ENCODE assay signal across 8 cellular contexts in genomic region chr5:176536132-176536901, GRCh38. TPM values are rescaled to one million over a fixed set of nuclear protein-coding genes. Genes with fewer than 3 reads are reported as not detected.
DNase-seq lines count a peak whose midpoint lies in the region; ATAC-seq and TF ChIP-seq lines count a peak whose summit lies in the region.

No MANE protein-coding gene starts in this region.

- H3K79me2 ChIP-seq in DND-41 (ENCODE audit: insufficient read depth, low read length), result peaks cover 55% of the 10 kb centered on the region

- peaks cover 37% of the 10 kb centered on the region for H3K36me3 ChIP-seq in DND-41 (ENCODE audit: insufficient read depth, low read length)
- peaks cover 10% of the 10 kb centered on the region for H3K36me3 ChIP-seq in effector memory CD4-positive, alpha-beta T cell (ENCODE audit: control insufficient read depth, insufficient read depth, low read length)

- H3K4me1 Mint-ChIP-seq in activated CD8-positive, alpha-beta T cell treated with anti-CD3 and anti-CD28 coated beads for 36 hours (ENCODE audit: low read depth), result peaks cover 64% of the 10 kb centered on the region

- CTCF ChIA-PET in activated CD8-positive, alpha-beta T cell treated with anti-CD3 and anti-CD28 coated beads for 36 hours (lab: Charles Lee), result interaction anchor here (1.2 to 1.4 kb wide), 2 partner anchors 8 to 88 kb away, joined by 8 to 9 read pairs; partner anchors contain the start of gene FAF2

- H4K20me1 ChIP-seq in DND-41 (ENCODE audit: insufficient read depth, low read length), result peaks cover 39% of the 10 kb centered on the region

- H2AFZ ChIP-seq in DND-41 (ENCODE audit: low read depth, low read length), result peak overlapping the region; percentile 46; the same call in 1 of the 2 replicates

- H3K27me3 Mint-ChIP-seq in activated CD8-positive, alpha-beta T cell treated with anti-CD3 and anti-CD28 coated beads for 36 hours, result no peaks in the 10 kb centered on the region

- peak overlapping the region; percentile 86 for H3K4me3 Mint-ChIP-seq in activated CD8-positive, alpha-beta T cell treated with anti-CD3 and anti-CD28 coated beads for 36 hours

- ATAC-seq in DND-41 (ENCODE audit: insufficient read depth, low read depth), result peak; percentile 44
- ATAC-seq in activated CD8-positive, alpha-beta T cell treated with anti-CD3 and anti-CD28 coated beads for 36 hours, result no peak
- ATAC-seq in HG02870 (IDR thresholded peaks at IDR 0.05; ENCODE audit: unreplicated experiment), result no peak

- H3K27me3 ChIP-seq in DND-41 (ENCODE audit: insufficient read depth, low read length, poor library complexity), result no peaks in the 10 kb centered on the region
- no peaks in the 10 kb centered on the region for H3K27me3 ChIP-seq in effector memory CD4-positive, alpha-beta T cell (replicated peaks; ENCODE audit: control insufficient read depth, insufficient read depth, low read length, poor library complexity, severe bottlenecking)

- intact Hi-C loops in activated CD8-positive, alpha-beta T cell treated with anti-CD3 and anti-CD28 coated beads for 36 hours (cut with micrococcal nuclease), result no loop called here

- TF ChIP-seq CTCF in DND-41 (IDR thresholded peaks at IDR 0.05; ENCODE audit: borderline replicate concordance, extremely low read depth, low read length, poor library complexity, severe bottlenecking) (no peak), HFF-Myc (IDR thresholded peaks at IDR 0.05; ENCODE audit: low read depth, low read length, missing control alignments) (no peak)
- TF ChIP-seq CTCF in activated CD8-positive, alpha-beta T cell treated with anti-CD3 and anti-CD28 coated beads for 36 hours (IDR thresholded peaks at IDR 0.05), result no peak

- peak overlapping the region; percentile 65 for H3K4me2 ChIP-seq in DND-41 (ENCODE audit: insufficient read depth, low read length)

- peaks cover 55% of the 10 kb centered on the region for H3K4me1 ChIP-seq in DND-41 (ENCODE audit: insufficient read depth, low read length)
- H3K4me1 ChIP-seq in effector memory CD4-positive, alpha-beta T cell (ENCODE audit: control insufficient read depth, insufficient read depth, low read length, poor library complexity, severe bottlenecking), result peaks cover 67% of the 10 kb centered on the region

- H3K4me3 ChIP-seq in DND-41 (ENCODE audit: low read depth in 1 of 2, low read length in 2 of 2) (peak overlapping the region; percentile 62 to 95), HFF-Myc (replicated peaks; ENCODE audit: low read depth, low read length) (peak overlapping the region; percentile 95)
- H3K4me3 ChIP-seq in effector memory CD4-positive, alpha-beta T cell (ENCODE audit: insufficient read depth, low read depth, low read length, poor library complexity, severe bottlenecking), result peak overlapping the region; percentile 95

- no peaks in the 10 kb centered on the region for H3K9me3 Mint-ChIP-seq in activated CD8-positive, alpha-beta T cell treated with anti-CD3 and anti-CD28 coated beads for 36 hours

- DNase-seq in DND-41 (peak; percentile 93), HFF-Myc (ENCODE audit: extremely low read depth, low read depth) (no peak), NCI-H69 (lab: John Stamatoyannopoulos, UW) (peak; percentile 95), medulla oblongata (ENCODE audit: extremely low spot score) (peak; percentile 88)
- DNase-seq in activated CD8-positive, alpha-beta T cell treated with anti-CD3 and anti-CD28 coated beads for 36 hours, result peak; percentile 92
- DNase-seq in effector memory CD4-positive, alpha-beta T cell, result peak; percentile 77 to 80 (median 79)
- DNase-seq in stimulated activated CD4-positive, alpha-beta T cell treated with anti-CD3 and anti-CD28 coated beads, TNF-alpha, amount 100 ng/mL, for 24 hours (ENCODE audit: low read depth in 3 of 3), result peak; percentile 49 to 82 (median 56)

- peaks cover 27% of the 10 kb centered on the region for H3K36me3 Mint-ChIP-seq in activated CD8-positive, alpha-beta T cell treated with anti-CD3 and anti-CD28 coated beads for 36 hours (ENCODE audit: low read depth)

- H3K27ac Mint-ChIP-seq in activated CD8-positive, alpha-beta T cell treated with anti-CD3 and anti-CD28 coated beads for 36 hours, result peak overlapping the region; percentile 98

- peak overlapping the region; percentile 98 for H3K9ac ChIP-seq in DND-41 (ENCODE audit: low read depth, low read length)

- peak overlapping the region; percentile 87 for H3K27ac ChIP-seq in DND-41 (ENCODE audit: low read length)
- H3K27ac ChIP-seq in effector memory CD4-positive, alpha-beta T cell (ENCODE audit: insufficient read depth, low read length, poor library complexity, severe bottlenecking), result peak overlapping the region; percentile 100

- POLR2A ChIA-PET in activated CD8-positive, alpha-beta T cell treated with anti-CD3 and anti-CD28 coated beads for 36 hours (lab: Charles Lee), result interaction anchor here (0.9 to 6.4 kb wide), 12 partner anchors 6 to 174 kb away, joined by 3 to 51 read pairs (median 7); partner anchors contain the start of genes CLTB, FAF2, HIGD2A and KIAA1191

- no peaks in the 10 kb centered on the region for H3K9me3 ChIP-seq in DND-41 (ENCODE audit: insufficient read depth, low read length, severe bottlenecking)
- H3K9me3 ChIP-seq in effector memory CD4-positive, alpha-beta T cell (ENCODE audit: control insufficient read depth, low read length), result no peaks in the 10 kb centered on the region

RNA-seq across cellular contexts. Expression of gene RNF44, which starts 0.9 kb away (rescaled TPM):
- 10 to 100 TPM; 55.3 to 62.7 TPM for total RNA-seq in activated CD8-positive, alpha-beta T cell treated with anti-CD3 and anti-CD28 coated beads for 36 hours

RNA-seq across cellular contexts. Expression of gene CDHR2, which starts 12.8 kb away (rescaled TPM):
- total RNA-seq in activated CD8-positive, alpha-beta T cell treated with anti-CD3 and anti-CD28 coated beads for 36 hours, result under 1 TPM; 0.23 to 0.47 TPM
